1 cellular context compared by ENCODE assay signal in the genomic region with DNA sequence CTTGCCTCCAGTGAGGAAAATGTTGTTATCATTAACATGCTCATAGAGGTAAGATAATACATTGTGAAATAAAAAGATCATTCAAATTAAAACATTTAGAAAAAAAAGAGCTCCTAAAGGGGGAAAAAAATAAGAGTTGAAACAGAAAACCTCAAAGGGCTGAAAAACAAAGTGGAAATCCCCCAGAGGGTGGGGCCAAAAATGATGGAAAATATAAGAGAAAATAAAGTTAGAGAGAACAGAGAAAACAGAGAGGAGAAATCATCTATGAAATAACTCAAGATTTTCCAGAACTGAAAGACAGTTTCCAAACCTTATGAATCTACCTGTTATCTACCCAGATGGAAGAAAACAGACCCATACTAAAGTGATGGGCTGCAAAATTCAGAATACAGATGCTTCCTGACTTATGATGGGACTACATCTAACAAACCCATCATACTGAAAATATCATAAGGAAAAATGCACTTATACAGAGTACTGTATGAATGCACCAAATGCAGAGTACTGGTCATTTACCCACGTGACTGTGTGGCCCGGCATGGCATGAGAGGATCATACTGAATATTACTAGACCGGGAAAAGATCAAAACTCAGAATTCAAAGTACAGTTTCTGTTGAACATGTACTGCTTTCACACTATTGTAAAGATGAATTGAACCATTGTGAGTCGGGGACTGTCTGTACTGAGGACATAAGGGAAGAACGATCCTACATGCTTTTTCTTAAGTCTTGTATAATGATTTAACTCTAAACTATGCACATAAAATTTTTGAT.
TF ChIP-seq lines count a peak whose summit lies in the region.

No MANE protein-coding gene starts in this region.

TF ChIP-seq in IMR-90, 13 proteins besides CTCF, POLR2A, EP300 and RAD21:
- TF ChIP-seq, protein P1, sequence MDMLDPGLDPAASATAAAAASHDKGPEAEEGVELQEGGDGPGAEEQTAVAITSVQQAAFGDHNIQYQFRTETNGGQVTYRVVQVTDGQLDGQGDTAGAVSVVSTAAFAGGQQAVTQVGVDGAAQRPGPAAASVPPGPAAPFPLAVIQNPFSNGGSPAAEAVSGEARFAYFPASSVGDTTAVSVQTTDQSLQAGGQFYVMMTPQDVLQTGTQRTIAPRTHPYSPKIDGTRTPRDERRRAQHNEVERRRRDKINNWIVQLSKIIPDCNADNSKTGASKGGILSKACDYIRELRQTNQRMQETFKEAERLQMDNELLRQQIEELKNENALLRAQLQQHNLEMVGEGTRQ (IDR thresholded peaks at IDR 0.05; ENCODE audit: low read depth, low read length), result no peak
- TF ChIP-seq MAZ (IDR thresholded peaks at IDR 0.05; ENCODE audit: borderline replicate concordance, low read depth, low read length) (no peak), FOS (IDR thresholded peaks at IDR 0.05; ENCODE audit: low read depth, low read length) (no peak), CEBPB (IDR thresholded peaks at IDR 0.05; ENCODE audit: low read depth, low read length) (no peak), MXI1 (IDR thresholded peaks at IDR 0.05; ENCODE audit: borderline replicate concordance, low read depth, low read length) (no peak), SMC3 (IDR thresholded peaks at IDR 0.05; ENCODE audit: low read depth, low read length) (no peak), BHLHE40 (IDR thresholded peaks at IDR 0.05; ENCODE audit: low read depth, low read length) (no peak), RFX5 (IDR thresholded peaks at IDR 0.05; ENCODE audit: low read depth, low read length) (no peak), CHD1 (IDR thresholded peaks at IDR 0.05; ENCODE audit: low read depth, low read length) (no peak), RCOR1 (IDR thresholded peaks at IDR 0.05; ENCODE audit: insufficient replicate concordance, low read length) (no peak), NFE2L2 (IDR thresholded peaks at IDR 0.05; ENCODE audit: low read depth, low read length) (no peak), MAFK (IDR thresholded peaks at IDR 0.05; ENCODE audit: low read depth, low read length) (no peak)
- TF ChIP-seq, protein P2, sequence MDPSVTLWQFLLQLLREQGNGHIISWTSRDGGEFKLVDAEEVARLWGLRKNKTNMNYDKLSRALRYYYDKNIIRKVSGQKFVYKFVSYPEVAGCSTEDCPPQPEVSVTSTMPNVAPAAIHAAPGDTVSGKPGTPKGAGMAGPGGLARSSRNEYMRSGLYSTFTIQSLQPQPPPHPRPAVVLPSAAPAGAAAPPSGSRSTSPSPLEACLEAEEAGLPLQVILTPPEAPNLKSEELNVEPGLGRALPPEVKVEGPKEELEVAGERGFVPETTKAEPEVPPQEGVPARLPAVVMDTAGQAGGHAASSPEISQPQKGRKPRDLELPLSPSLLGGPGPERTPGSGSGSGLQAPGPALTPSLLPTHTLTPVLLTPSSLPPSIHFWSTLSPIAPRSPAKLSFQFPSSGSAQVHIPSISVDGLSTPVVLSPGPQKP (IDR thresholded peaks at IDR 0.05; ENCODE audit: borderline replicate concordance, low read depth, low read length), result no peak
